In the genomic region with DNA sequence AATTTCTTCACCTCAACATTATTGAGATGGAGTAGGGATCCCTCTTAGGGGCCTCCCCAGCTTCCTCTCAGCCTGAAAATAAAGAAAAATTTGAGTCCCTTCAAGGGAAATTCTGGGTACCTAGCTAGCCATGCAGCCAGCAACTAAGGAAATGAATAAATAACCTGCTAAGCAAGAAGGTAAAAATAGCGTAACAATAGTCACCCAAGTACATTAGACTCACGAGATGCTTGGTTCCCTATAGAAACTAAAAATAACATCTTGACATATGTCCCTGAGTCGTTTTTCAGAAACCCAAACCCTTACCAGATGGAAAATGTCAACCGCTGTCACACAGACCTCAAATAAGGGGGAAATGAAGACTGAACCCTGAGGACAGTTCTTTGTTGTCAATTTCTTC, we compare ENCODE assay signal across 9 cellular contexts. TPM values are rescaled to one million over a fixed set of nuclear protein-coding genes. Genes with fewer than 3 reads are reported as not detected.
DNase-seq lines count a peak whose midpoint lies in the region; ATAC-seq and TF ChIP-seq lines count a peak whose summit lies in the region.
"Had no signal": no experiment of that assay in that cellular context is flagged by ENCODE, and none has a peak within 500 bp of the region (broad histone marks: within the 10 kb centered on the region; RNA-seq: fewer than 3 reads in every experiment).

No MANE protein-coding gene starts in this region.

- no peak overlapping the region for H4K91ac ChIP-seq in H9 (ENCODE audit: insufficient read length, low read depth, low read length)

- H3K36me3 ChIP-seq in GM06990 (ENCODE audit: control insufficient read depth, insufficient read depth, low read length) (no peaks in the 10 kb centered on the region), MM.1S (replicated peaks; ENCODE audit: insufficient read depth, low read length) (no peaks in the 10 kb centered on the region)

- no peak overlapping the region for H3K14ac ChIP-seq in H9 (ENCODE audit: insufficient read depth, low read length)

- H3K4me3 ChIP-seq in GM06990 (replicated peaks; ENCODE audit: low read depth, low read length) = no peak overlapping the region
- H3K4me3 ChIP-seq in MM.1S (ENCODE audit: low read length) = no peak overlapping the region

- no CpG with 5 or more reads among the region's 4 CpGs for WGBS in H9 (ENCODE audit: extremely low coverage, insufficient read length, low lambda C conversion rate)

- H3K4me1 ChIP-seq in MM.1S (ENCODE audit: low read length) = peaks cover 13% of the 10 kb centered on the region
- H3K4me1 ChIP-seq in H9 (ENCODE audit: insufficient read depth, low read length) = peaks cover 5% of the 10 kb centered on the region; the same call in 1 of the 2 replicates

- no peaks in the 10 kb centered on the region for H3K79me1 ChIP-seq in H9 (ENCODE audit: insufficient read depth, low read depth, low read length, poor library complexity, severe bottlenecking)

- H2BK120ac ChIP-seq in H9 (ENCODE audit: low read depth, low read length, poor library complexity, severe bottlenecking) = no peak overlapping the region

- DNase-seq in GM06990 (ENCODE audit: extremely low read depth, insufficient read length) (peak; percentile 75), MM.1S (no peak), type B pancreatic cell (ENCODE audit: extremely low spot score, unreplicated experiment) (no peak), 8988T (no peak), H9 (no peak)
- DNase-seq in effector CD8-positive, alpha-beta T cell (lab: John Stamatoyannopoulos, UW) = no peak
- DNase-seq: NCI-H774 had no signal

- H2BK15ac ChIP-seq in H9 (ENCODE audit: low read depth, low read length) = no peak overlapping the region

- no peak overlapping the region for H3K56ac ChIP-seq in H9 (ENCODE audit: insufficient read length, low read depth, low read length)

- TF ChIP-seq CTCF in GM06990 (IDR thresholded peaks at IDR 0.05; ENCODE audit: insufficient read depth, low read length, poor library complexity, severe bottlenecking) (no peak), MM.1S (IDR thresholded peaks at IDR 0.05; ENCODE audit: low read length) (no peak), type B pancreatic cell (conservative IDR thresholded peaks at IDR 0.05) (no peak), H9 (conservative IDR thresholded peaks at IDR 0.05) (no peak)

- H3K4ac ChIP-seq in H9 (ENCODE audit: low read depth, low read length) = no peak overlapping the region

- H3K9me2 ChIP-seq in MM.1S (replicated peaks; ENCODE audit: insufficient read depth, low read length) = no peaks in the 10 kb centered on the region

- no peak overlapping the region for H4K5ac ChIP-seq in H9 (ENCODE audit: insufficient read length, low read depth, low read length)

- no peaks in the 10 kb centered on the region for H3K23me2 ChIP-seq in H9 (ENCODE audit: insufficient read length, low read depth, low read length, poor library complexity, severe bottlenecking)

- no peak overlapping the region for H4K8ac ChIP-seq in H9 (replicated peaks; ENCODE audit: insufficient read length, low read depth, low read length)

- H3K4me1 Mint-ChIP-seq in type B pancreatic cell (ENCODE audit: unreplicated experiment) (no peaks in the 10 kb centered on the region), H9 (peaks cover 38 to 40% of the 10 kb centered on the region in 2 experiments)

- H3K4me3 Mint-ChIP-seq in type B pancreatic cell (no peak overlapping the region), H9 (no peak overlapping the region)

- H3K27ac Mint-ChIP-seq in type B pancreatic cell (no peak overlapping the region), H9 (no peak overlapping the region)

- H3K4me2 ChIP-seq in MM.1S (ENCODE audit: low read depth, low read length) (peak overlapping the region; percentile 25; the same call in 1 of the 2 replicates), H9 (ENCODE audit: insufficient read depth, insufficient read length, low read length) (no peak overlapping the region)

- H3K36me3 Mint-ChIP-seq in type B pancreatic cell (no peaks in the 10 kb centered on the region), H9 (ENCODE audit: insufficient read depth in 1 of 3, low read depth in 3 of 3) (no peaks in the 10 kb centered on the region)

- no peak overlapping the region for H2BK12ac ChIP-seq in H9 (ENCODE audit: insufficient read length, low read depth, low read length)

- H3T11ph ChIP-seq in H9 (ENCODE audit: low read length) = no peak overlapping the region

- no peak overlapping the region for H2BK20ac ChIP-seq in H9 (ENCODE audit: low read depth, low read length, poor library complexity, severe bottlenecking)

- no peak overlapping the region for H3K27ac ChIP-seq in MM.1S (ENCODE audit: low read length)
- no peak overlapping the region for H3K27ac ChIP-seq in H9 (ENCODE audit: insufficient read length, low read depth, low read length)

- H4K20me1 ChIP-seq in MM.1S (ENCODE audit: insufficient read depth, low read length) (no peaks in the 10 kb centered on the region), H9 (ENCODE audit: control insufficient read depth, insufficient read depth, insufficient read length) (no peaks in the 10 kb centered on the region)

- H3K9ac ChIP-seq in MM.1S (ENCODE audit: low read length) (no peak overlapping the region), H9 (ENCODE audit: extremely low read depth, insufficient read length, low read length) (no peak overlapping the region)

- H3K9me3 ChIP-seq in MM.1S (replicated peaks; ENCODE audit: insufficient read depth, low read length) = no peaks in the 10 kb centered on the region
- H3K9me3 ChIP-seq in H9 (ENCODE audit: control insufficient read depth, low read depth, low read length) = no peaks in the 10 kb centered on the region

- no peaks in the 10 kb centered on the region for H3K27me3 Mint-ChIP-seq in type B pancreatic cell
- peaks cover 8% of the 10 kb centered on the region for H3K27me3 Mint-ChIP-seq in H9 (ENCODE audit: low read depth)

- H3F3A ChIP-seq in MM.1S (ENCODE audit: insufficient read depth, low read length) = no peaks in the 10 kb centered on the region

- ATAC-seq in GM19351 (IDR thresholded peaks at IDR 0.05; ENCODE audit: unreplicated experiment) = peak; percentile 55
- ATAC-seq in HG02852 (IDR thresholded peaks at IDR 0.05; ENCODE audit: unreplicated experiment) = peak; percentile 67

- no peaks in the 10 kb centered on the region for H3K27me3 ChIP-seq in GM06990 (replicated peaks; ENCODE audit: control insufficient read depth, insufficient read depth, low read length)
- no peaks in the 10 kb centered on the region for H3K27me3 ChIP-seq in MM.1S (replicated peaks; ENCODE audit: insufficient read depth, low read length)
- no peaks in the 10 kb centered on the region for H3K27me3 ChIP-seq in H9 (ENCODE audit: insufficient read depth, low read length)

- no peak overlapping the region for H2AFZ ChIP-seq in MM.1S (ENCODE audit: low read length)
- no peak overlapping the region for H2AFZ ChIP-seq in H9 (ENCODE audit: low read length)

- no peak overlapping the region for H3K18ac ChIP-seq in H9 (ENCODE audit: insufficient read length, low read depth, low read length)

- H2BK5ac ChIP-seq in H9 (ENCODE audit: insufficient read length, low read length) = no peak overlapping the region

- H3K9me3 Mint-ChIP-seq in type B pancreatic cell (no peaks in the 10 kb centered on the region), H9 (no peaks in the 10 kb centered on the region)

- H3K79me2 ChIP-seq in MM.1S (ENCODE audit: low read length) (no peaks in the 10 kb centered on the region), H9 (ENCODE audit: insufficient read depth, low read length) (no peaks in the 10 kb centered on the region)

- no peak overlapping the region for H2AK5ac ChIP-seq in H9 (ENCODE audit: insufficient read length, low read length)

- H3K23ac ChIP-seq in H9 (ENCODE audit: insufficient read length, low read depth, low read length) = no peak overlapping the region

RNA-seq across cellular contexts. Expression of gene CACNB4, which starts 51.9 kb away (rescaled TPM):
- total RNA-seq in type B pancreatic cell (ENCODE audit: low replicate concordance) (0.38 and 5.6 TPM in 2 replicates), H9 (2021) (1.4 and 1.5 TPM in 2 replicates)
